Comparison of ENCODE assay signal across 15 cellular contexts in genomic region chr3:181919375-181919774, GRCh38.
DNase-seq lines count a peak whose midpoint lies in the region; ATAC-seq, FAIRE-seq and TF ChIP-seq lines count a peak whose summit lies in the region.
"Had no signal": no experiment of that assay in that cellular context is flagged by ENCODE, and none has a peak within 500 bp of the region (broad histone marks: within the 10 kb centered on the region; RNA-seq: fewer than 3 reads in every experiment).

No MANE protein-coding gene starts in this region.

- no peaks in the 10 kb centered on the region for H3F3A ChIP-seq in OCI-LY1 (ENCODE audit: insufficient read depth, low read length)

- H4K20me1 ChIP-seq in OCI-LY1 (ENCODE audit: insufficient read depth, low read length) = no peaks in the 10 kb centered on the region

- no peaks in the 10 kb centered on the region for H3K79me2 ChIP-seq in OCI-LY1 (ENCODE audit: insufficient read depth, low read length)

- FAIRE-seq in H54 (lab: Jason Lieb, UNC) (no peak), bronchial epithelial cell (lab: Jason Lieb, UNC) (no peak)
- FAIRE-seq: HTR-8/SVneo had no signal

- no peak for ATAC-seq in HG02885 (IDR thresholded peaks at IDR 0.05; ENCODE audit: poor library complexity, unreplicated experiment)
- no peak for ATAC-seq in HG03565 (IDR thresholded peaks at IDR 0.05; ENCODE audit: unreplicated experiment)
- ATAC-seq: T-cell had no signal

- H3K9me3 ChIP-seq in OCI-LY1 (ENCODE audit: low read length) = no peaks in the 10 kb centered on the region

- peak overlapping the region; percentile 88 for H3K27ac ChIP-seq in OCI-LY1 (ENCODE audit: low read depth, low read length, poor library complexity, severe bottlenecking)

- TF ChIP-seq POLR2A in H54 (IDR thresholded peaks at IDR 0.05; ENCODE audit: low read depth, low read length) = no peak

- no peak for TF ChIP-seq CTCF in OCI-LY1 (IDR thresholded peaks at IDR 0.05; ENCODE audit: low read length)
- no peak for TF ChIP-seq CTCF in bronchial epithelial cell (IDR thresholded peaks at IDR 0.05; ENCODE audit: insufficient read depth, low read length, severe bottlenecking)

- no peak overlapping the region for H3K4me2 ChIP-seq in OCI-LY1 (ENCODE audit: low read length)

- no peaks in the 10 kb centered on the region for H3K27me3 ChIP-seq in OCI-LY1 (ENCODE audit: insufficient read depth, low read length)
- H3K27me3 ChIP-seq in bronchial epithelial cell (ENCODE audit: control insufficient read depth, insufficient read depth, low read length) = no peaks in the 10 kb centered on the region

- H3K9ac ChIP-seq in OCI-LY1 (ENCODE audit: low read length) = no peak overlapping the region; the same call in 1 of the 2 replicates

- H3K9me2 ChIP-seq in OCI-LY1 (ENCODE audit: low read depth, low read length) = no peaks in the 10 kb centered on the region

- DNase-seq in H54 (ENCODE audit: insufficient read length, low spot score) (peak; percentile 15), bronchial epithelial cell (ENCODE audit: low read depth) (peak; percentile 79), skeletal muscle cell (ENCODE audit: low read depth) (peak; percentile 10)
- DNase-seq in activated naive CD4-positive, alpha-beta T cell (lab: John Stamatoyannopoulos, UW) = no peak
- DNase-seq: CD8-positive, alpha-beta memory T cell; H7; NCI-H1048; NCI-H146; NCI-H345; RPMI8226; T-cell had no signal

- H2AFZ ChIP-seq in OCI-LY1 (ENCODE audit: low read length) = no peak overlapping the region

- H3K4me3 ChIP-seq in OCI-LY1 (ENCODE audit: low read depth, low read length, poor library complexity, severe bottlenecking) (no peak overlapping the region), bronchial epithelial cell (ENCODE audit: low read depth, low read length) (no peak overlapping the region), skeletal muscle cell (ENCODE audit: low read depth, low read length) (no peak overlapping the region)

- H3K36me3 ChIP-seq in OCI-LY1 (ENCODE audit: insufficient read depth, low read length) (no peaks in the 10 kb centered on the region), bronchial epithelial cell (ENCODE audit: control insufficient read depth, insufficient read depth, low read length) (no peaks in the 10 kb centered on the region)

- H3K4me1 ChIP-seq in OCI-LY1 (ENCODE audit: insufficient read depth, low read length, severe bottlenecking) = peaks cover 92% of the 10 kb centered on the region

Comparison
In these comparisons a context has a peak if more than half of its experiments do, and no peak if none do; other contexts are left out.
1. DNase-seq: peak in H54 (single experiment), bronchial epithelial cell (single experiment) and skeletal muscle cell (single experiment); none in activated naive CD4-positive, alpha-beta T cell (0 of 4).